Comparison of ENCODE assay signal across 8 cellular contexts in the genomic region with DNA sequence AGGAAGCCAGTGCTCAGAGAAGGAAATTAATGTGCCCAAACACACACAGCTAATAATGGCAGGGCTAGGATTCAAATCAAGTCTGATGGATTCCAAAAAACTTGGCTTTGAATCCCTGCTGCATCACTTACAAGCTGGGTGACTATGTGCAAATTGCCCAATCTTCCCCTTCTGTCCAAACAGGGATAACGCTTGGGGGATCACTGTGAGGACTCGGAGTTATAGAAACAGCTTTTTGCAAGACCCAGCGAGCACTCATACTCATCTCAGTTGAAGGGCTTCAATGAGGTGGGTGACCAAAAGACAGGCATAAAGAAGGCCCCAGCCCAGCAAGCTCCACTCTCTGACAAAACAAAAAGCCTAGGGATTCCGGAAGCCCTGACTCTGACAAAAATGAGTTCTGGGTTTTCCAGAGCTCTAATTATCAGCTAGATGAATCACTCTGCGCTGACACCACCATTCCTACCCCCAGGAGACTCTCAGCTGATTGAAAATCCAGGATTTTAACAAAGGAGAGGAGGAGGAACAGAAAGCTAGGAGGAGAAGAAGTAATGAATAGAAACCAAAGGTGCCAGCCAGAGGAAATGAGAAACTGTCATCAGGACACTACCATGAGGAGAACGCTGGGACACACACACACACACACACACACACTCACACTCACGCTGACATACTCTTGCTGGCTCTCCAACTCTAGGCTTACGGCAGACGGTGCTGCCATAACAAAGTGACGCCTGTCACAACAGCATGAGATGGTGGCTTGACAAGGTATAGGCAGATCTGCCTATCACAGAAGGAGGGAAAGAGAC. TPM values are rescaled to one million over a fixed set of nuclear protein-coding genes. Genes with fewer than 3 reads are reported as not detected.
DNase-seq lines count a peak whose midpoint lies in the region; ATAC-seq and TF ChIP-seq lines count a peak whose summit lies in the region.

No MANE protein-coding gene starts in this region.

- no peak for TF ChIP-seq POLR2A in sigmoid colon (IDR thresholded peaks at IDR 0.05)

- peak overlapping the region; percentile 98 for H3K27ac Mint-ChIP-seq in activated CD8-positive, alpha-beta T cell treated with anti-CD3 and anti-CD28 coated beads for 36 hours
- H3K27ac Mint-ChIP-seq in glutamatergic neuron (ENCODE audit: unreplicated experiment): peak overlapping the region; percentile 99

- peak overlapping the region; percentile 95 to 98 (median 97) for H3K27ac ChIP-seq in sigmoid colon

- intact Hi-C loops in activated CD8-positive, alpha-beta T cell treated with anti-CD3 and anti-CD28 coated beads for 36 hours (cut with micrococcal nuclease): no loop called here
- intact Hi-C loops in sigmoid colon (cut with DNase I): loop anchor here (5.0 kb wide), 1 partner anchor 240 kb away; a partner anchor contains a TSS

- ATAC-seq in activated CD8-positive, alpha-beta T cell treated with anti-CD3 and anti-CD28 coated beads for 36 hours: no peak
- no peak for ATAC-seq in HG02970 (IDR thresholded peaks at IDR 0.05; ENCODE audit: low FRiP score, unreplicated experiment)

- H3K9me3 Mint-ChIP-seq in activated CD8-positive, alpha-beta T cell treated with anti-CD3 and anti-CD28 coated beads for 36 hours: no peaks in the 10 kb centered on the region
- peaks cover 20% of the 10 kb centered on the region for H3K9me3 Mint-ChIP-seq in glutamatergic neuron (ENCODE audit: unreplicated experiment)

- TF ChIP-seq CTCF in AG04449 (IDR thresholded peaks at IDR 0.05; ENCODE audit: insufficient read depth, low read length, missing control alignments): no peak
- TF ChIP-seq CTCF in activated CD8-positive, alpha-beta T cell treated with anti-CD3 and anti-CD28 coated beads for 36 hours (IDR thresholded peaks at IDR 0.05): no peak
- no peak for TF ChIP-seq CTCF in glutamatergic neuron (IDR thresholded peaks at IDR 0.05; ENCODE audit: partially characterized antibody, unreplicated experiment)
- no peak for TF ChIP-seq CTCF in sigmoid colon (IDR thresholded peaks at IDR 0.05)

- H3K4me1 Mint-ChIP-seq in activated CD8-positive, alpha-beta T cell treated with anti-CD3 and anti-CD28 coated beads for 36 hours (ENCODE audit: low read depth): peaks cover 38% of the 10 kb centered on the region
- H3K4me1 Mint-ChIP-seq in glutamatergic neuron (ENCODE audit: low read depth, unreplicated experiment): peaks cover 33% of the 10 kb centered on the region

- H3K27me3 ChIP-seq in sigmoid colon: no peaks in the 10 kb centered on the region

- peaks cover 0 to 66% (median 54%) of the 10 kb centered on the region in 4 donors for H3K4me1 ChIP-seq in sigmoid colon

- CTCF ChIA-PET in AG04449 (lab: Yijun Ruan, JAX): interaction anchor here (0.6 to 5.0 kb wide), 8 partner anchors 10 to 292 kb away, joined by 3 to 29 read pairs (median 4); no protein-coding TSS in a partner anchor
- CTCF ChIA-PET in activated CD8-positive, alpha-beta T cell treated with anti-CD3 and anti-CD28 coated beads for 36 hours (lab: Charles Lee): interaction anchor here (0.9 to 1.9 kb wide), 12 partner anchors 9 to 237 kb away, joined by 3 to 15 read pairs (median 5); no protein-coding TSS in a partner anchor

- WGBS in sigmoid colon, 2 donors: 67 to 77% methylated on average over 10 of the region's 10 CpGs

- TF ChIP-seq EP300 in sigmoid colon (IDR thresholded peaks at IDR 0.05): no peak

- POLR2A ChIA-PET in AG04449 (lab: Yijun Ruan, JAX): interaction anchor here (0.6 to 2.1 kb wide), 15 partner anchors 10 to 1632 kb away, joined by 3 to 44 read pairs (median 7); a partner anchor contains a TSS
- POLR2A ChIA-PET in activated CD8-positive, alpha-beta T cell treated with anti-CD3 and anti-CD28 coated beads for 36 hours (lab: Charles Lee): interaction anchor here (0.7 to 4.4 kb wide), 22 partner anchors 10 to 456 kb away, joined by 3 to 119 read pairs (median 4); a partner anchor contains a TSS

- H3K4me3 Mint-ChIP-seq in activated CD8-positive, alpha-beta T cell treated with anti-CD3 and anti-CD28 coated beads for 36 hours: peak overlapping the region; percentile 80
- peak overlapping the region; percentile 93 for H3K4me3 Mint-ChIP-seq in glutamatergic neuron (ENCODE audit: unreplicated experiment)

- peaks cover 30% of the 10 kb centered on the region for H3K36me3 Mint-ChIP-seq in activated CD8-positive, alpha-beta T cell treated with anti-CD3 and anti-CD28 coated beads for 36 hours (ENCODE audit: low read depth)
- no peaks in the 10 kb centered on the region for H3K36me3 Mint-ChIP-seq in glutamatergic neuron (ENCODE audit: unreplicated experiment)

- DNase-seq in AG04449 (ENCODE audit: low read depth, low spot score) (no peak), HK-2 (ENCODE audit: unreplicated experiment) (peak; percentile 41), glutamatergic neuron (peak; percentile 43), sigmoid colon (peak; percentile 83), NCI-H774 (lab: John Stamatoyannopoulos, UW) (no peak), SW480 (ENCODE audit: low spot score) (no peak)
- DNase-seq in activated CD8-positive, alpha-beta T cell treated with anti-CD3 and anti-CD28 coated beads for 36 hours: peak; percentile 27

- H3K9me3 ChIP-seq in sigmoid colon: no peaks in the 10 kb centered on the region

- H3K27me3 Mint-ChIP-seq in activated CD8-positive, alpha-beta T cell treated with anti-CD3 and anti-CD28 coated beads for 36 hours: no peaks in the 10 kb centered on the region
- H3K27me3 Mint-ChIP-seq in glutamatergic neuron (ENCODE audit: unreplicated experiment): peaks cover 23% of the 10 kb centered on the region

- peaks cover 0 to 23% (median 15%) of the 10 kb centered on the region in 4 donors for H3K36me3 ChIP-seq in sigmoid colon

- H3K4me3 ChIP-seq in AG04449 (ENCODE audit: low read depth, low read length) (peak overlapping the region; percentile 49), sigmoid colon (peak overlapping the region; percentile 48 to 97 (median 87))

RNA-seq across cellular contexts. Expression of a gene that starts 1.6 kb away (rescaled TPM):
- total RNA-seq in activated CD8-positive, alpha-beta T cell treated with anti-CD3 and anti-CD28 coated beads for 36 hours: 10 to 100 TPM; 41.2 to 44.4 TPM
- 52.9 TPM for total RNA-seq in glutamatergic neuron (ENCODE audit: unreplicated experiment)
- total RNA-seq in sigmoid colon: 10 to 100 TPM; 37.1 to 49.4 (median 43.5) TPM
- polyA plus RNA-seq in sigmoid colon: 10 to 100 TPM; 27.6 to 55.6 (median 40.7) TPM

RNA-seq across cellular contexts. Expression of a gene that starts 10.4 kb away (rescaled TPM):
- 10 to 100 TPM; 43.8 to 46.2 TPM for total RNA-seq in activated CD8-positive, alpha-beta T cell treated with anti-CD3 and anti-CD28 coated beads for 36 hours
- total RNA-seq in glutamatergic neuron (ENCODE audit: unreplicated experiment) (44.4 TPM), sigmoid colon (100 to 1,000 TPM in 2 of 4 donors, 10 to 100 TPM in 2; 56.6 to 114 (median 90.0) TPM)
- 10 to 100 TPM; 50.5 to 51.3 (median 50.9) TPM for polyA plus RNA-seq in sigmoid colon

Comparison
In these comparisons a context has a peak if more than half of its experiments do, and no peak if none do; other contexts are left out.
1. DNase-seq: peak in HK-2 (single experiment), activated CD8-positive, alpha-beta T cell treated with anti-CD3 and anti-CD28 coated beads for 36 hours (single experiment), glutamatergic neuron (single experiment) and sigmoid colon (single experiment); none in AG04449 (single experiment), NCI-H774 (single experiment) and SW480 (single experiment).